In the genomic region with DNA sequence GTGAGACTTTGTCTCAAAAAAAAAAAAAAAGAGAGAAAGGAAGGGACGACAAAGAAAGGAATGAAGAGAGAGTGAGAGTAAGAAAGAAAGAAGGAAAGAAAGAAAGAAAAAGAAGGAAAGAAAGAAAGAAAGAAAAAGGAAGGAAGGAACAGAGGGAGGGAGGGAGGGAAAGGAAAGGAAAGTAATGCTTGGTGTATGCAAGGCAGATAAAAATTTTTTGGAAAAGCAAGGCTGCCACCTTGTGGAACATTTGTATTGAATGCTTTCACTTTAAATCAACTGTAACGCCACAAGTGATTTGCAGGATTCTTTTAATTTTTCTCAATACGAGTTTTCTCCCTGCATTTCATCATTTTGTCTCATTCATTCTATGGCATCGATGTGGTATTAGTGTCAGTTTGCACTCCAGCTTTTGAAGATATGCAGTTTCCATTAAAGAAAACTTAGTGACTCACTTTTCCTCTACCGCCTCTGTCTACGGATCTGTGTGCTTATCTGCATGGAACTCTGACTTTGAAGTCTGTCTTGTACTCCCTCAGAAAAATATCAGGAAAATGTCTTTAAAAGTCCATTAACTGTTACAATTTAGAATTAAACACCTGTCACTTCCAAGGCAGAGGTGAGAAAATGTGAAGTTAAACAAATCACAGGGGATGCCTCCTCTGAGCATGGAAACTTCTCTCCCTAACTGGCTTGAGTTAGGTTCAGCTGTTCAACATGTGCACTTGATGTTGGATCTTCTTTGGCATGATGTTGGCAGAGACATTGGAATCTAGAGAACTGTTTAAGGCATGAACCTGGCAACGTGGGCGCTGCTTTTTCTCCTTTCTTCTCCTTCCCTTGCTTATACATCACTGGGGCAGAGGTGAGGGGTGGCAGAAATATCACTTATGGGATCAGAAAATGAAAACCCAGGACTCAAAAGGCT, we compare ENCODE assay signal across 8 cellular contexts. TPM values are rescaled to one million over a fixed set of nuclear protein-coding genes. Genes with fewer than 3 reads are reported as not detected.
DNase-seq lines count a peak whose midpoint lies in the region; ATAC-seq, FAIRE-seq and TF ChIP-seq lines count a peak whose summit lies in the region.

No MANE protein-coding gene starts in this region.

- H3K4me3 Mint-ChIP-seq in activated CD8-positive, alpha-beta memory T cell treated with anti-CD3 and anti-CD28 coated beads, Interleukin-2, amount 10 ng/mL, durations not matched to agents 7 days and 5 days = peak overlapping the region; percentile 8

- peak; percentile 83 for FAIRE-seq in GM12878 (lab: Jason Lieb, UNC)

- H3K36me3 ChIP-seq in GM12878 (ENCODE audit: control insufficient read depth in 2 of 2, insufficient read depth in 2 of 2, low read length in 1 of 2) = no peaks in the 10 kb centered on the region
- no peaks in the 10 kb centered on the region for H3K36me3 ChIP-seq in hepatocyte (replicated peaks; ENCODE audit: insufficient read depth, low read depth)

- H3K27ac ChIP-seq in RWPE1 = no peak overlapping the region
- no peak overlapping the region for H3K27ac ChIP-seq in GM12878 (ENCODE audit: control insufficient read depth, insufficient read depth)
- no peak overlapping the region for H3K27ac ChIP-seq in hepatocyte

- H3K9ac ChIP-seq in GM12878 (ENCODE audit: control insufficient read depth, insufficient read depth, low read length) = no peak overlapping the region

- SMC1A ChIA-PET in GM12878 (lab: Charles Lee; ENCODE audit: uncharacterized antibody, unreplicated experiment) = interaction anchor here (1.6 to 4.0 kb wide), 2 partner anchors 182 to 183 kb away, joined by 12 to 70 read pairs; no protein-coding TSS in a partner anchor

- no peaks in the 10 kb centered on the region for H3K36me3 Mint-ChIP-seq in activated CD8-positive, alpha-beta memory T cell treated with anti-CD3 and anti-CD28 coated beads, Interleukin-2, amount 10 ng/mL, durations not matched to agents 7 days and 5 days

- H2AFZ ChIP-seq in GM12878 (ENCODE audit: control insufficient read depth, low read depth, low read length) (peak overlapping the region; percentile 16; the same call in 1 of the 2 replicates), hepatocyte (peak overlapping the region; percentile 2)

- H4K20me1 ChIP-seq in GM12878 (ENCODE audit: control insufficient read depth, insufficient read depth) (no peaks in the 10 kb centered on the region), hepatocyte (ENCODE audit: insufficient read depth, poor library complexity, severe bottlenecking) (no peaks in the 10 kb centered on the region)

- peak; percentile 65 for DNase-seq in activated CD8-positive, alpha-beta memory T cell treated with anti-CD3 and anti-CD28 coated beads, Interleukin-2, amount 10 ng/mL, durations not matched to agents 7 days and 5 days
- DNase-seq in activated CD8-positive, alpha-beta memory T cell treated with anti-CD3 and anti-CD28 coated beads for 24 hours = no peak
- DNase-seq in M059J (ENCODE audit: low read depth) (peak; percentile 72), RWPE1 (ENCODE audit: low spot score) (peak; percentile 38), GM12878 (ENCODE audit: low read depth, low spot score) (no peak), hepatocyte (ENCODE audit: low spot score) (peak; percentile 76), skeletal muscle cell (ENCODE audit: low read depth) (peak; percentile 28)

- H3K4me3 ChIP-seq in GM12878 = no peak overlapping the region
- H3K4me3 ChIP-seq in hepatocyte = no peak overlapping the region
- H3K4me3 ChIP-seq in skeletal muscle cell (ENCODE audit: low read depth, low read length) = peak overlapping the region; percentile 29

- TF ChIP-seq CTCF in RWPE1 (conservative IDR thresholded peaks at IDR 0.05; ENCODE audit: low read depth) = peak; percentile 68
- peak; percentile 44 to 70 (median 47); a peak in 4 of 6 replicates for TF ChIP-seq CTCF in GM12878 (IDR thresholded peaks at IDR 0.05 in 2 of 3, conservative IDR thresholded peaks at IDR 0.05 in 1 of 3; ENCODE audit: control insufficient read depth in 2 of 3, extremely low read depth in 1 of 3, insufficient read depth in 1 of 3, low read depth in 3 of 3, low read length in 3 of 3)
- peak; percentile 83 for TF ChIP-seq CTCF in hepatocyte (IDR thresholded peaks at IDR 0.05; ENCODE audit: poor library complexity)

- POLR2A ChIA-PET in RWPE1 (lab: Yijun Ruan, JAX; ENCODE audit: low non-redundant PET) (no interaction called here), GM12878 (lab: Charles Lee) (interaction anchor here (0.6 to 1.6 kb wide), 2 partner anchors 186 to 414 kb away, joined by 3 to 6 read pairs; no protein-coding TSS in a partner anchor)

- ATAC-seq in activated CD8-positive, alpha-beta memory T cell treated with anti-CD3 and anti-CD28 coated beads, Interleukin-2, amount 10 ng/mL, durations not matched to agents 7 days and 5 days = peak; percentile 56
- peak; percentile 67 for ATAC-seq in GM12878
- no peak for ATAC-seq in GM18517 (IDR thresholded peaks at IDR 0.05; ENCODE audit: unreplicated experiment)

- H3K9me3 ChIP-seq in GM12878 (replicated peaks; ENCODE audit: control insufficient read depth, insufficient read depth, low read length) (no peaks in the 10 kb centered on the region), hepatocyte (ENCODE audit: low read depth) (no peaks in the 10 kb centered on the region)

- no TSS peak for BruUV-seq in GM12878 (replicated peaks; lab: Mats Ljungman, UMichigan)

- H3K27me3 ChIP-seq in GM12878 (replicated peaks in 1 of 2; ENCODE audit: control insufficient read depth in 2 of 2, insufficient read depth in 2 of 2, low read length in 1 of 2) = no peaks in the 10 kb centered on the region
- no peaks in the 10 kb centered on the region for H3K27me3 ChIP-seq in hepatocyte

- no peak for TF ChIP-seq POLR2A in GM12878 (IDR thresholded peaks at IDR 0.05; ENCODE audit: low read depth, low read length)

- intact Hi-C loops in GM12878 (cut with micrococcal nuclease; ENCODE audit: unreplicated experiment) = loop anchor here (1.0 to 5.0 kb wide), 2 partner anchors 369 to 982 kb away; no protein-coding TSS in a partner anchor

- no peak overlapping the region for H3K4me2 ChIP-seq in GM12878 (ENCODE audit: control insufficient read depth, insufficient read depth)
- peak overlapping the region; percentile 65 for H3K4me2 ChIP-seq in hepatocyte

- peak; percentile 77 for TF ChIP-seq RAD21 in GM12878 (IDR thresholded peaks at IDR 0.05; ENCODE audit: insufficient read depth, low read depth, low read length)

- no peaks in the 10 kb centered on the region for H3K9me3 Mint-ChIP-seq in activated CD8-positive, alpha-beta memory T cell treated with anti-CD3 and anti-CD28 coated beads, Interleukin-2, amount 10 ng/mL, durations not matched to agents 7 days and 5 days (ENCODE audit: low read depth)

- no peaks in the 10 kb centered on the region for H3K9me2 ChIP-seq in hepatocyte (replicated peaks; ENCODE audit: insufficient read depth)

- in situ Hi-C loops in GM12878 (cut with MboI) = loop anchor here (5.0 kb wide), 3 partner anchors 182 to 537 kb away; no protein-coding TSS in a partner anchor

- no peak for TF ChIP-seq EP300 in GM12878 (IDR thresholded peaks at IDR 0.05; ENCODE audit: borderline replicate concordance in 1 of 2, control insufficient read depth in 1 of 2, low read depth in 2 of 2, low read length in 2 of 2)

- RAD21 ChIA-PET in GM12878 (lab: Charles Lee; ENCODE audit: unreplicated experiment) = interaction anchor here (1.0 to 8.8 kb wide), 5 partner anchors 13 to 1316 kb away, joined by 3 to 63 read pairs (median 4); partner anchors contain the start of genes MRPL57 and SKA3

- CTCF ChIA-PET in activated CD8-positive, alpha-beta memory T cell treated with anti-CD3 and anti-CD28 coated beads, Interleukin-2, amount 10 ng/mL, durations not matched to agents 7 days and 5 days (lab: Charles Lee) = interaction anchor here (0.5 to 9.5 kb wide), 13 partner anchors 11 to 584 kb away, joined by 3 to 131 read pairs (median 3); partner anchors contain the start of genes MICU2 and ZDHHC20
- CTCF ChIA-PET in RWPE1 (lab: Yijun Ruan, JAX) = interaction anchor here (0.6 to 0.7 kb wide), 2 partner anchors 12 to 368 kb away, joined by 4 to 5 read pairs; no protein-coding TSS in a partner anchor
- CTCF ChIA-PET in GM12878 (lab: Yijun Ruan, JAX) = interaction anchor here (0.5 to 7.1 kb wide), 15 partner anchors 12 to 536 kb away, joined by 3 to 156 read pairs (median 3); no protein-coding TSS in a partner anchor

- no peak overlapping the region for H3K27ac Mint-ChIP-seq in activated CD8-positive, alpha-beta memory T cell treated with anti-CD3 and anti-CD28 coated beads, Interleukin-2, amount 10 ng/mL, durations not matched to agents 7 days and 5 days

- peaks cover 10% of the 10 kb centered on the region for H3K27me3 Mint-ChIP-seq in activated CD8-positive, alpha-beta memory T cell treated with anti-CD3 and anti-CD28 coated beads, Interleukin-2, amount 10 ng/mL, durations not matched to agents 7 days and 5 days

- peaks cover 25% of the 10 kb centered on the region for H3K4me1 Mint-ChIP-seq in activated CD8-positive, alpha-beta memory T cell treated with anti-CD3 and anti-CD28 coated beads, Interleukin-2, amount 10 ng/mL, durations not matched to agents 7 days and 5 days

- no peaks in the 10 kb centered on the region for H3K4me1 ChIP-seq in GM12878 (ENCODE audit: control insufficient read depth, insufficient read depth, low read length)
- peaks cover 3% of the 10 kb centered on the region for H3K4me1 ChIP-seq in hepatocyte (ENCODE audit: insufficient read depth)

- no peaks in the 10 kb centered on the region for H3K79me2 ChIP-seq in GM12878 (ENCODE audit: control insufficient read depth, insufficient read depth, low read length)
- no peaks in the 10 kb centered on the region for H3K79me2 ChIP-seq in hepatocyte

- WGBS in GM12878 (ENCODE audit: insufficient coverage, insufficient replicate concordance, low lambda C conversion rate, missing lambda C conversion rate) = 46% methylated on average over 7 of the region's 8 CpGs
- WGBS in hepatocyte (ENCODE audit: low lambda C conversion rate, missing lambda C conversion rate) = 33% methylated on average over 7 of the region's 8 CpGs

RNA-seq across cellular contexts. Expression of gene ZDHHC20, which starts 20.0 kb away (rescaled TPM):
- total RNA-seq in activated CD8-positive, alpha-beta memory T cell treated with anti-CD3 and anti-CD28 coated beads, Interleukin-2, amount 10 ng/mL, durations not matched to agents 7 days and 5 days = 10 to 100 TPM; 65.7 to 68.0 TPM
- total RNA-seq in M059J (2014; rRNA removed; shearing (Covaris generic)) = 102 and 105 TPM in 2 replicates
- total RNA-seq in GM12878 (2013; cell fraction: nucleolus; rRNA removed) = 33.0 and 38.5 TPM in 2 replicates
- 36.7 and 52.0 TPM in 2 replicates for total RNA-seq in GM12878 (2014; rRNA removed)
- 48.4 and 50.7 TPM in 2 replicates for total RNA-seq in GM12878 (2014; rRNA removed; fragmentation: Illumina TruSeq; extraction: Trizol)
- total RNA-seq in GM12878 (2021) = 43.4 and 51.5 TPM in 2 replicates
- 8.5 TPM for polyA plus RNA-seq in GM12878 (2011; ENCODE audit: low read depth)
- 41.7 and 73.4 TPM in 2 replicates for polyA plus RNA-seq in GM12878 (2011; rRNA removed)
- polyA plus RNA-seq in GM12878 (2011; cell fraction: cytosol; rRNA removed) = 12.0 and 15.7 TPM in 2 replicates
- 12.9 and 13.4 TPM in 2 replicates for polyA plus RNA-seq in GM12878 (2011; cell fraction: nucleus; rRNA removed)
- polyA plus RNA-seq in GM12878 (2012) = 19.0 and 22.7 TPM in 2 replicates
- polyA plus RNA-seq in GM12878 (2014; fragmentation: Illumina TruSeq; extraction: Trizol) = 46.2 and 57.8 TPM in 2 replicates
- polyA plus RNA-seq in GM12878 (2014; fragmentation: Nextera tagmentation; extraction: Ambion mirVana) = 10 to 100 TPM in 1 of 2 experiments, 1 to 10 TPM in 1; 8.6 to 12.3 TPM
- 21.1 and 24.9 TPM in 2 replicates for polyA plus RNA-seq in GM12878 (2014; rRNA removed)
- polyA plus RNA-seq in GM12878 (2016; fragmentation: Nextera tagmentation; extraction: Ambion mirVana) = 10 to 100 TPM; 41.7 to 47.2 TPM
- polyA minus RNA-seq in GM12878 (2011; rRNA and poly(A)+ RNA removed) = 38.6 and 44.3 TPM in 2 replicates
- 16.3 and 21.6 TPM in 2 replicates for polyA minus RNA-seq in GM12878 (2011; cell fraction: cytosol; rRNA and poly(A)+ RNA removed)
- 8.7 and 9.4 TPM in 2 replicates for polyA minus RNA-seq in GM12878 (2011; cell fraction: nucleus; rRNA and poly(A)+ RNA removed)
- total RNA-seq in hepatocyte = 132 TPM in 2 replicates
- polyA plus RNA-seq in hepatocyte = 25.2 and 27.5 TPM in 2 replicates

Comparison
In these comparisons a context has a peak if more than half of its experiments do, and no peak if none do; other contexts are left out.
1. DNase-seq: peak in activated CD8-positive, alpha-beta memory T cell treated with anti-CD3 and anti-CD28 coated beads, Interleukin-2, amount 10 ng/mL, durations not matched to agents 7 days and 5 days (single experiment), M059J (single experiment), RWPE1 (single experiment), hepatocyte (single experiment) and skeletal muscle cell (single experiment); none in activated CD8-positive, alpha-beta memory T cell treated with anti-CD3 and anti-CD28 coated beads for 24 hours (single experiment) and GM12878 (single experiment).
2. Peak in every context shown above with its lines, with median percentiles within 50 percentile points of each other: CTCF ChIP-seq.